ENCODE assay signal across 1 cellular context in the genomic region with DNA sequence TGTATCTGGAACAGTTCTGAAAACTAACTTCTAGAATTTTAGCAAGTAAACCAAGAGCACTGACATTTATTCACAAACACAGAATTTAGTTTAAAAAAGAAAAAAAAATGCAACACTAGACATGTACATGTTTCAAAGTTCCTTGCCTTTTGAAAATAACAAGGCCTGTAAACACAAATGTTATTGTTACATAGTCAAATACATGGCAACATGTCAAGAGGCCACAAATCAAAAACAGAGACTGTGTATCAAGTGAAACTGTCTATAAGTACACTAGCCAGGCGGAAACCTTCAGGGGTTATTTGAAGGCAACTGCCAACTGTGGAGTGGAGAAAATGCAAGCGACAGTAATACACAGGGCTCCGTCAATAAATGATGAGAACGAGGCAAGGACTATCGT.
TF ChIP-seq lines count a peak whose summit lies in the region.

No MANE protein-coding gene starts in this region.

TF ChIP-seq in GM23338, 12 proteins besides CTCF, POLR2A, EP300 and RAD21:
- TF ChIP-seq EZH2 (IDR thresholded peaks at IDR 0.05; ENCODE audit: low read depth, unreplicated experiment) (no peak), ZNF331 (CRISPR knock-in tag; IDR thresholded peaks at IDR 0.05; ENCODE audit: low read depth) (no peak), ZNF114 (CRISPR knock-in tag; IDR thresholded peaks at IDR 0.05) (no peak), STAT1 (IDR thresholded peaks at IDR 0.05; ENCODE audit: unreplicated experiment) (no peak), NANOG (IDR thresholded peaks at IDR 0.05; ENCODE audit: borderline replicate concordance) (no peak), CREB1 (CRISPR knock-in tag; IDR thresholded peaks at IDR 0.05; ENCODE audit: low read depth) (no peak), JUNB (IDR thresholded peaks at IDR 0.05; ENCODE audit: unreplicated experiment) (no peak), POLR2AphosphoS5 (IDR thresholded peaks at IDR 0.05; ENCODE audit: low read depth) (no peak), EZH2phosphoT487 (IDR thresholded peaks at IDR 0.05; ENCODE audit: unreplicated experiment) (no peak)
- TF ChIP-seq, protein P1, sequence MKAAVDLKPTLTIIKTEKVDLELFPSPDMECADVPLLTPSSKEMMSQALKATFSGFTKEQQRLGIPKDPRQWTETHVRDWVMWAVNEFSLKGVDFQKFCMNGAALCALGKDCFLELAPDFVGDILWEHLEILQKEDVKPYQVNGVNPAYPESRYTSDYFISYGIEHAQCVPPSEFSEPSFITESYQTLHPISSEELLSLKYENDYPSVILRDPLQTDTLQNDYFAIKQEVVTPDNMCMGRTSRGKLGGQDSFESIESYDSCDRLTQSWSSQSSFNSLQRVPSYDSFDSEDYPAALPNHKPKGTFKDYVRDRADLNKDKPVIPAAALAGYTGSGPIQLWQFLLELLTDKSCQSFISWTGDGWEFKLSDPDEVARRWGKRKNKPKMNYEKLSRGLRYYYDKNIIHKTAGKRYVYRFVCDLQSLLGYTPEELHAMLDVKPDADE (IDR thresholded peaks at IDR 0.05) = no peak
- TF ChIP-seq, protein P2, sequence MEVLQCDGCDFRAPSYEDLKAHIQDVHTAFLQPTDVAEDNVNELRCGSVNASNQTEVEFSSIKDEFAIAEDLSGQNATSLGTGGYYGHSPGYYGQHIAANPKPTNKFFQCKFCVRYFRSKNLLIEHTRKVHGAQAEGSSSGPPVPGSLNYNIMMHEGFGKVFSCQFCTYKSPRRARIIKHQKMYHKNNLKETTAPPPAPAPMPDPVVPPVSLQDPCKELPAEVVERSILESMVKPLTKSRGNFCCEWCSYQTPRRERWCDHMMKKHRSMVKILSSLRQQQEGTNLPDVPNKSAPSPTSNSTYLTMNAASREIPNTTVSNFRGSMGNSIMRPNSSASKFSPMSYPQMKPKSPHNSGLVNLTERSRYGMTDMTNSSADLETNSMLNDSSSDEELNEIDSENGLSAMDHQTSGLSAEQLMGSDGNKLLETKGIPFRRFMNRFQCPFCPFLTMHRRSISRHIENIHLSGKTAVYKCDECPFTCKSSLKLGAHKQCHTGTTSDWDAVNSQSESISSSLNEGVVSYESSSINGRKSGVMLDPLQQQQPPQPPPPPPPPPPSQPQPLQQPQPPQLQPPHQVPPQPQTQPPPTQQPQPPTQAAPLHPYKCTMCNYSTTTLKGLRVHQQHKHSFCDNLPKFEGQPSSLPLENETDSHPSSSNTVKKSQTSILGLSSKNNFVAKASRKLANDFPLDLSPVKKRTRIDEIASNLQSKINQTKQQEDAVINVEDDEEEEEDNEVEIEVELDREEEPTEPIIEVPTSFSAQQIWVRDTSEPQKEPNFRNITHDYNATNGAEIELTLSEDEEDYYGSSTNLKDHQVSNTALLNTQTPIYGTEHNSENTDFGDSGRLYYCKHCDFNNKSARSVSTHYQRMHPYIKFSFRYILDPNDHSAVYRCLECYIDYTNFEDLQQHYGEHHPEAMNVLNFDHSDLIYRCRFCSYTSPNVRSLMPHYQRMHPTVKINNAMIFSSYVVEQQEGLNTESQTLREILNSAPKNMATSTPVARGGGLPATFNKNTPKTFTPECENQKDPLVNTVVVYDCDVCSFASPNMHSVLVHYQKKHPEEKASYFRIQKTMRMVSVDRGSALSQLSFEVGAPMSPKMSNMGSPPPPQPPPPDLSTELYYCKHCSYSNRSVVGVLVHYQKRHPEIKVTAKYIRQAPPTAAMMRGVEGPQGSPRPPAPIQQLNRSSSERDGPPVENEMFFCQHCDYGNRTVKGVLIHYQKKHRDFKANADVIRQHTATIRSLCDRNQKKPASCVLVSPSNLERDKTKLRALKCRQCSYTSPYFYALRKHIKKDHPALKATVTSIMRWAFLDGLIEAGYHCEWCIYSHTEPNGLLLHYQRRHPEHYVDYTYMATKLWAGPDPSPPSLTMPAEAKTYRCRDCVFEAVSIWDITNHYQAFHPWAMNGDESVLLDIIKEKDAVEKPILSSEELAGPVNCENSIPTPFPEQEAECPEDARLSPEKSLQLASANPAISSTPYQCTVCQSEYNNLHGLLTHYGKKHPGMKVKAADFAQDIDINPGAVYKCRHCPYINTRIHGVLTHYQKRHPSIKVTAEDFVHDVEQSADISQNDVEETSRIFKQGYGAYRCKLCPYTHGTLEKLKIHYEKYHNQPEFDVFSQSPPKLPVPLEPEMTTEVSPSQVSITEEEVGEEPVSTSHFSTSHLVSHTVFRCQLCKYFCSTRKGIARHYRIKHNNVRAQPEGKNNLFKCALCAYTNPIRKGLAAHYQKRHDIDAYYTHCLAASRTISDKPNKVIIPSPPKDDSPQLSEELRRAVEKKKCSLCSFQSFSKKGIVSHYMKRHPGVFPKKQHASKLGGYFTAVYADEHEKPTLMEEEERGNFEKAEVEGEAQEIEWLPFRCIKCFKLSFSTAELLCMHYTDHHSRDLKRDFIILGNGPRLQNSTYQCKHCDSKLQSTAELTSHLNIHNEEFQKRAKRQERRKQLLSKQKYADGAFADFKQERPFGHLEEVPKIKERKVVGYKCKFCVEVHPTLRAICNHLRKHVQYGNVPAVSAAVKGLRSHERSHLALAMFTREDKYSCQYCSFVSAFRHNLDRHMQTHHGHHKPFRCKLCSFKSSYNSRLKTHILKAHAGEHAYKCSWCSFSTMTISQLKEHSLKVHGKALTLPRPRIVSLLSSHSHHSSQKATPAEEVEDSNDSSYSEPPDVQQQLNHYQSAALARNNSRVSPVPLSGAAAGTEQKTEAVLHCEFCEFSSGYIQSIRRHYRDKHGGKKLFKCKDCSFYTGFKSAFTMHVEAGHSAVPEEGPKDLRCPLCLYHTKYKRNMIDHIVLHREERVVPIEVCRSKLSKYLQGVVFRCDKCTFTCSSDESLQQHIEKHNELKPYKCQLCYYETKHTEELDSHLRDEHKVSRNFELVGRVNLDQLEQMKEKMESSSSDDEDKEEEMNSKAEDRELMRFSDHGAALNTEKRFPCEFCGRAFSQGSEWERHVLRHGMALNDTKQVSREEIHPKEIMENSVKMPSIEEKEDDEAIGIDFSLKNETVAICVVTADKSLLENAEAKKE (CRISPR knock-in tag; IDR thresholded peaks at IDR 0.05) = no peak
- TF ChIP-seq, protein P3, sequence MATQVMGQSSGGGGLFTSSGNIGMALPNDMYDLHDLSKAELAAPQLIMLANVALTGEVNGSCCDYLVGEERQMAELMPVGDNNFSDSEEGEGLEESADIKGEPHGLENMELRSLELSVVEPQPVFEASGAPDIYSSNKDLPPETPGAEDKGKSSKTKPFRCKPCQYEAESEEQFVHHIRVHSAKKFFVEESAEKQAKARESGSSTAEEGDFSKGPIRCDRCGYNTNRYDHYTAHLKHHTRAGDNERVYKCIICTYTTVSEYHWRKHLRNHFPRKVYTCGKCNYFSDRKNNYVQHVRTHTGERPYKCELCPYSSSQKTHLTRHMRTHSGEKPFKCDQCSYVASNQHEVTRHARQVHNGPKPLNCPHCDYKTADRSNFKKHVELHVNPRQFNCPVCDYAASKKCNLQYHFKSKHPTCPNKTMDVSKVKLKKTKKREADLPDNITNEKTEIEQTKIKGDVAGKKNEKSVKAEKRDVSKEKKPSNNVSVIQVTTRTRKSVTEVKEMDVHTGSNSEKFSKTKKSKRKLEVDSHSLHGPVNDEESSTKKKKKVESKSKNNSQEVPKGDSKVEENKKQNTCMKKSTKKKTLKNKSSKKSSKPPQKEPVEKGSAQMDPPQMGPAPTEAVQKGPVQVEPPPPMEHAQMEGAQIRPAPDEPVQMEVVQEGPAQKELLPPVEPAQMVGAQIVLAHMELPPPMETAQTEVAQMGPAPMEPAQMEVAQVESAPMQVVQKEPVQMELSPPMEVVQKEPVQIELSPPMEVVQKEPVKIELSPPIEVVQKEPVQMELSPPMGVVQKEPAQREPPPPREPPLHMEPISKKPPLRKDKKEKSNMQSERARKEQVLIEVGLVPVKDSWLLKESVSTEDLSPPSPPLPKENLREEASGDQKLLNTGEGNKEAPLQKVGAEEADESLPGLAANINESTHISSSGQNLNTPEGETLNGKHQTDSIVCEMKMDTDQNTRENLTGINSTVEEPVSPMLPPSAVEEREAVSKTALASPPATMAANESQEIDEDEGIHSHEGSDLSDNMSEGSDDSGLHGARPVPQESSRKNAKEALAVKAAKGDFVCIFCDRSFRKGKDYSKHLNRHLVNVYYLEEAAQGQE (IDR thresholded peaks at IDR 0.05; ENCODE audit: unreplicated experiment) = no peak
TF ChIP-seq in GM23338: peak in this region for 0.
